1 cellular context compared by ENCODE assay signal in the genomic region with DNA sequence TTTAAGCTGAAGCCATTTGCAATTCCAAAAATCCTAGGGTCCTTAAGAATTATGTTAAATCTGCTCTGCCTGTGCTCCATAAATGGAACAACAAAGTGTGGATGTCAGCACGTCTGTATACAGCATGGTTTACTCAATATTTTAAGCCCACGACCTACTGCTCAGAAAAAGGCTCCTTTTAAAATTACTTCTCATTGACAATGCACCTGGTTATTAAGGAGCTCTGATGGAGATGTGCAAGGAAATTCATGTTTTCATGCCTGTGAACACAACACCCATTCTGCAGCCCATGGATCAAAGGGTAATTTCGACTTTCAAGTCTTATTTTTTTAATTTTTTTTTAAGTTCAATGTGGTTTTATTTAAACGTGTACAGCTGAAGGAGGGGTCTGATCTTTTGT.
TF ChIP-seq lines count a peak whose summit lies in the region.

No MANE protein-coding gene starts in this region.

TF ChIP-seq in HepG2, 621 proteins besides CTCF, POLR2A, EP300 and RAD21:
- 0 out of 2 replicates have a peak, but pooled peaks have one; percentile 42 for TF ChIP-seq ZFP62 (CRISPR knock-in tag; IDR thresholded peaks at IDR 0.05)
- no peak for TF ChIP-seq RFX1 (IDR thresholded peaks at IDR 0.05)
- no peak for TF ChIP-seq ZKSCAN8 (CRISPR knock-in tag; IDR thresholded peaks at IDR 0.05; ENCODE audit: borderline replicate concordance)
- TF ChIP-seq, protein P1, sequence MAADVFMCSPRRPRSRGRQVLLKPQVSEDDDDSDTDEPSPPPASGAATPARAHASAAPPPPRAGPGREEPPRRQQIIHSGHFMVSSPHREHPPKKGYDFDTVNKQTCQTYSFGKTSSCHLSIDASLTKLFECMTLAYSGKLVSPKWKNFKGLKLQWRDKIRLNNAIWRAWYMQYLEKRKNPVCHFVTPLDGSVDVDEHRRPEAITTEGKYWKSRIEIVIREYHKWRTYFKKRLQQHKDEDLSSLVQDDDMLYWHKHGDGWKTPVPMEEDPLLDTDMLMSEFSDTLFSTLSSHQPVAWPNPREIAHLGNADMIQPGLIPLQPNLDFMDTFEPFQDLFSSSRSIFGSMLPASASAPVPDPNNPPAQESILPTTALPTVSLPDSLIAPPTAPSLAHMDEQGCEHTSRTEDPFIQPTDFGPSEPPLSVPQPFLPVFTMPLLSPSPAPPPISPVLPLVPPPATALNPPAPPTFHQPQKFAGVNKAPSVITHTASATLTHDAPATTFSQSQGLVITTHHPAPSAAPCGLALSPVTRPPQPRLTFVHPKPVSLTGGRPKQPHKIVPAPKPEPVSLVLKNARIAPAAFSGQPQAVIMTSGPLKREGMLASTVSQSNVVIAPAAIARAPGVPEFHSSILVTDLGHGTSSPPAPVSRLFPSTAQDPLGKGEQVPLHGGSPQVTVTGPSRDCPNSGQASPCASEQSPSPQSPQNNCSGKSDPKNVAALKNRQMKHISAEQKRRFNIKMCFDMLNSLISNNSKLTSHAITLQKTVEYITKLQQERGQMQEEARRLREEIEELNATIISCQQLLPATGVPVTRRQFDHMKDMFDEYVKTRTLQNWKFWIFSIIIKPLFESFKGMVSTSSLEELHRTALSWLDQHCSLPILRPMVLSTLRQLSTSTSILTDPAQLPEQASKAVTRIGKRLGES (CRISPR knock-in tag; IDR thresholded peaks at IDR 0.05; ENCODE audit: borderline replicate concordance) = 0 out of 2 replicates have a peak, but pooled peaks have one; percentile 44
- TF ChIP-seq, protein P2, sequence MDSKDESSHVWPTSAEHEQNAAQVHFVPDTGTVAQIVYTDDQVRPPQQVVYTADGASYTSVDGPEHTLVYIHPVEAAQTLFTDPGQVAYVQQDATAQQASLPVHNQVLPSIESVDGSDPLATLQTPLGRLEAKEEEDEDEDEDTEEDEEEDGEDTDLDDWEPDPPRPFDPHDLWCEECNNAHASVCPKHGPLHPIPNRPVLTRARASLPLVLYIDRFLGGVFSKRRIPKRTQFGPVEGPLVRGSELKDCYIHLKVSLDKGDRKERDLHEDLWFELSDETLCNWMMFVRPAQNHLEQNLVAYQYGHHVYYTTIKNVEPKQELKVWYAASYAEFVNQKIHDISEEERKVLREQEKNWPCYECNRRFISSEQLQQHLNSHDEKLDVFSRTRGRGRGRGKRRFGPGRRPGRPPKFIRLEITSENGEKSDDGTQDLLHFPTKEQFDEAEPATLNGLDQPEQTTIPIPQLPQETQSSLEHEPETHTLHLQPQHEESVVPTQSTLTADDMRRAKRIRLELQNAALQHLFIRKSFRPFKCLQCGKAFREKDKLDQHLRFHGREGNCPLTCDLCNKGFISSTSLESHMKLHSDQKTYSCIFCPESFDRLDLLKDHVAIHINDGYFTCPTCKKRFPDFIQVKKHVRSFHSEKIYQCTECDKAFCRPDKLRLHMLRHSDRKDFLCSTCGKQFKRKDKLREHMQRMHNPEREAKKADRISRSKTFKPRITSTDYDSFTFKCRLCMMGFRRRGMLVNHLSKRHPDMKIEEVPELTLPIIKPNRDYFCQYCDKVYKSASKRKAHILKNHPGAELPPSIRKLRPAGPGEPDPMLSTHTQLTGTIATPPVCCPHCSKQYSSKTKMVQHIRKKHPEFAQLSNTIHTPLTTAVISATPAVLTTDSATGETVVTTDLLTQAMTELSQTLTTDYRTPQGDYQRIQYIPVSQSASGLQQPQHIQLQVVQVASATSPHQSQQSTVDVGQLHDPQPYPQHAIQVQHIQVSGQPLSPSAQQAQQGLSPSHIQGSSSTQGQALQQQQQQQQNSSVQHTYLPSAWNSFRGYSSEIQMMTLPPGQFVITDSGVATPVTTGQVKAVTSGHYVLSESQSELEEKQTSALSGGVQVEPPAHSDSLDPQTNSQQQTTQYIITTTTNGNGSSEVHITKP (CRISPR knock-in tag; IDR thresholded peaks at IDR 0.05; ENCODE audit: low read depth) = no peak
- no peak for TF ChIP-seq ZNF17 (CRISPR knock-in tag; IDR thresholded peaks at IDR 0.05)
- 0 out of 2 replicates have a peak, but pooled peaks have one; percentile 28 for TF ChIP-seq HOXD1 (CRISPR knock-in tag; IDR thresholded peaks at IDR 0.05)
- TF ChIP-seq ZNF761 (CRISPR knock-in tag; conservative IDR thresholded peaks at IDR 0.05) = no peak
- TF ChIP-seq FOXJ3 (CRISPR knock-in tag; IDR thresholded peaks at IDR 0.05; ENCODE audit: borderline replicate concordance) = 0 out of 2 replicates have a peak, but pooled peaks have one; percentile 55
- TF ChIP-seq ZBTB14 (CRISPR knock-in tag; IDR thresholded peaks at IDR 0.05) = 0 out of 2 replicates have a peak, but pooled peaks have one; percentile 20
- TF ChIP-seq DBP (CRISPR knock-in tag; IDR thresholded peaks at IDR 0.05; ENCODE audit: not compliant biosample characterization) = peak; percentile 53
- TF ChIP-seq NKX3-1 (CRISPR knock-in tag; IDR thresholded peaks at IDR 0.05) = no peak
- TF ChIP-seq ZBTB39 (CRISPR knock-in tag; IDR thresholded peaks at IDR 0.05) = no peak
- 0 out of 2 replicates have a peak, but pooled peaks have one; percentile 33 for TF ChIP-seq ZFAT (CRISPR knock-in tag; conservative IDR thresholded peaks at IDR 0.05)
- TF ChIP-seq ZBTB25 (CRISPR knock-in tag; IDR thresholded peaks at IDR 0.05) = no peak
- TF ChIP-seq NR2F2 (IDR thresholded peaks at IDR 0.05; ENCODE audit: borderline replicate concordance, low read depth) = no peak
- no peak for TF ChIP-seq ZBTB37 (CRISPR knock-in tag; IDR thresholded peaks at IDR 0.05)
- no peak for TF ChIP-seq ASH2L (IDR thresholded peaks at IDR 0.05; ENCODE audit: insufficient read length, low read depth, low read length)
- 0 out of 2 replicates have a peak, but pooled peaks have one; percentile 25 for TF ChIP-seq MAF1 (CRISPR knock-in tag; IDR thresholded peaks at IDR 0.05; ENCODE audit: borderline replicate concordance)
- no peak for TF ChIP-seq HHEX (CRISPR knock-in tag; IDR thresholded peaks at IDR 0.05)
- TF ChIP-seq RFXAP (CRISPR knock-in tag; IDR thresholded peaks at IDR 0.05; ENCODE audit: borderline replicate concordance) = no peak
- TF ChIP-seq DR1 (CRISPR knock-in tag; IDR thresholded peaks at IDR 0.05) = no peak
- TF ChIP-seq THAP7 (CRISPR knock-in tag; IDR thresholded peaks at IDR 0.05) = no peak
